ENCODE assay signal across 1 cellular context in the genomic region with DNA sequence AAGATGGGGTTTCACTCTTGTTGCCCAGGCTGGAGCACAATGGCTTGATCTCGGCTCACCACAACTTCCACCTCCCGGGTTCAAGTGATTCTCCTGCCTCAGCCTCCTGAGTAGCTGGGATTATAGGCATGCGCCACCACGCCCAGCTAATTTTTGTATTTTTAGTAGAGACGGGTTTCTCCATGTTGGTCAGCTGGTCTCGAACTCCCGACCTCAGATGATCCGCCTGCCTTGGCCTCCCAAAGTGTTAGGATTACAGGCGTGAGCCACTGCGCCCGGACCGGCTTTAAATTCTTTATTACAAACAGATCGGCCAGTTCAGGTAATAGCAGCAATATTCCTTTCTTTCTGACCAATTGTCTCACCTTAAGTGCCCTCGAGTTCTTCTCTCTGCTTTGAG. TPM values are rescaled to one million over a fixed set of nuclear protein-coding genes. Genes with fewer than 3 reads are reported as not detected.
"Had no signal": no experiment of that assay in that cellular context is flagged by ENCODE, and none has a peak within 500 bp of the region (broad histone marks: within the 10 kb centered on the region; RNA-seq: fewer than 3 reads in every experiment).

No MANE protein-coding gene starts in this region.

RNA-seq across cellular contexts. Expression of a gene that starts 39.4 kb away (rescaled TPM):
- total RNA-seq: WTC11 had no signal
